12 cellular contexts compared by ENCODE assay signal in genomic region chr6:42704251-42704936, GRCh38. TPM values are rescaled to one million over a fixed set of nuclear protein-coding genes. Genes with fewer than 3 reads are reported as not detected.
DNase-seq lines count a peak whose midpoint lies in the region; ATAC-seq, FAIRE-seq and TF ChIP-seq lines count a peak whose summit lies in the region.
"Had no signal": no experiment of that assay in that cellular context is flagged by ENCODE, and none has a peak within 500 bp of the region (broad histone marks: within the 10 kb centered on the region; RNA-seq: fewer than 3 reads in every experiment).

No MANE protein-coding gene starts in this region.

- WGBS in tibial nerve, 2 donors: 42 to 52% methylated on average over 17 to 24 of the region's 24 CpGs

- TF ChIP-seq CTCF in dorsolateral prefrontal cortex (IDR thresholded peaks at IDR 0.05 in 54 of 56, conservative IDR thresholded peaks at IDR 0.05 in 2 of 56; ENCODE audit: low read depth in 1 of 56, partially characterized antibody in 56 of 56) (no peak), kidney (IDR thresholded peaks at IDR 0.05; ENCODE audit: borderline replicate concordance, extremely low read depth, insufficient read depth) (no peak), tibial nerve (IDR thresholded peaks at IDR 0.05) (no peak)

- intact Hi-C loops in dorsolateral prefrontal cortex (cut with DNase I): no loop called here
- intact Hi-C loops in kidney (cut with DNase I): no loop called here

- no peak for TF ChIP-seq EP300 in tibial nerve (IDR thresholded peaks at IDR 0.05)

- peak overlapping the region in 42 of 59 donors; percentile 9 to 68 (median 40) for H3K4me3 ChIP-seq in dorsolateral prefrontal cortex
- H3K4me3 ChIP-seq in kidney (ENCODE audit: low read length in 2 of 2): peak overlapping the region; percentile 55 to 67
- peak overlapping the region; percentile 48 to 86 (median 82) for H3K4me3 ChIP-seq in subcutaneous abdominal adipose tissue (ENCODE audit: low read depth in 1 of 5, low read length in 5 of 5)
- H3K4me3 ChIP-seq in tibial nerve: peak overlapping the region in 2 of 4 donors; percentile 11 to 12

- H3K9me3 ChIP-seq in kidney (ENCODE audit: control insufficient read depth in 1 of 2, low read length in 2 of 2) (no peaks in the 10 kb centered on the region), subcutaneous abdominal adipose tissue (ENCODE audit: control insufficient read depth in 5 of 5, low read length in 5 of 5) (no peaks in the 10 kb centered on the region), tibial nerve (no peaks in the 10 kb centered on the region)

- FAIRE-seq in kidney (lab: Jason Lieb, UNC): no peak
- FAIRE-seq: colon had no signal

- H3K36me3 ChIP-seq in kidney (ENCODE audit: control insufficient read depth in 1 of 2, insufficient read depth in 2 of 2, low read length in 2 of 2) (no peaks in the 10 kb centered on the region), subcutaneous abdominal adipose tissue (ENCODE audit: control insufficient read depth in 5 of 5, insufficient read depth in 5 of 5, low read length in 5 of 5) (no peaks in the 10 kb centered on the region), tibial nerve (no peaks in the 10 kb centered on the region)

- no peak for TF ChIP-seq POLR2A in tibial nerve (IDR thresholded peaks at IDR 0.05)

- H3K27me3 ChIP-seq in dorsolateral prefrontal cortex (no peaks in the 10 kb centered on the region), subcutaneous abdominal adipose tissue (ENCODE audit: control insufficient read depth in 5 of 5, insufficient read depth in 4 of 5, low read length in 5 of 5) (no peaks in the 10 kb centered on the region), tibial nerve (no peaks in the 10 kb centered on the region)

- no peak overlapping the region for H3K9ac ChIP-seq in kidney (ENCODE audit: low read length in 2 of 2)
- H3K9ac ChIP-seq in subcutaneous abdominal adipose tissue (ENCODE audit: low read length in 5 of 5): peak overlapping the region in 1 of 5 donors; percentile 42

- no peak for ATAC-seq in GM21528 (IDR thresholded peaks at IDR 0.05; ENCODE audit: low FRiP score, unreplicated experiment)

- peak overlapping the region in 5 of 59 donors; percentile 11 to 67 (median 28) for H3K27ac ChIP-seq in dorsolateral prefrontal cortex
- H3K27ac ChIP-seq in kidney (ENCODE audit: low read depth in 2 of 2, low read length in 2 of 2): no peak overlapping the region
- no peak overlapping the region for H3K27ac ChIP-seq in subcutaneous abdominal adipose tissue (ENCODE audit: low read depth, low read length)
- H3K27ac ChIP-seq in tibial nerve: no peak overlapping the region
- H3K27ac ChIP-seq: skin epidermis had no signal

- H3K4me1 ChIP-seq in kidney (ENCODE audit: control insufficient read depth in 1 of 2, insufficient read depth in 1 of 2, low read depth in 1 of 2, low read length in 2 of 2) (no peaks in the 10 kb centered on the region), subcutaneous abdominal adipose tissue (ENCODE audit: control insufficient read depth in 5 of 5, insufficient read depth in 5 of 5, low read length in 5 of 5) (peaks cover 0 to 17% (median 12%) of the 10 kb centered on the region in 5 donors), tibial nerve (no peaks in the 10 kb centered on the region)

- DNase-seq in NCI-H510A (lab: John Stamatoyannopoulos, UW) (peak; percentile 82), dorsolateral prefrontal cortex (peak in 5 of 10 donors; percentile 32 to 57 (median 54)), kidney (peak; percentile 77), tibial nerve (ENCODE audit: low spot score in 2 of 2) (no peak), HuH-7 (ENCODE audit: low spot score) (no peak)
- DNase-seq: Karpas-422, NCI-H748 treated with DMSO at 0.1 percent for 48 hours had no signal

RNA-seq across cellular contexts. Expression of gene PRPH2, which starts 18.0 kb away (rescaled TPM):
- total RNA-seq in dorsolateral prefrontal cortex (10 to 100 TPM in 3 of 120 experiments, 1 to 10 TPM in 117; 1.0 to 12.1 (median 4.6) TPM), kidney (1.6 TPM), tibial nerve (1 to 10 TPM in 2 of 4 donors, under 1 TPM in 1, not detected in 1; 0.22 to 1.5 (median 1.2) TPM)
- polyA plus RNA-seq in kidney (ENCODE audit: insufficient read depth, low read depth, low replicate concordance): 0.75 TPM
- total RNA-seq: T-helper 1 cell treated with Interleukin-12 subunit alpha and Interleukin-12 subunit beta and Interleukin-4 antibody, amounts not matched to agents 30 ng/mL and 1 ng/mL, for 36 hours had no signal

RNA-seq across cellular contexts. Expression of gene TBCC, which starts 41.5 kb away (rescaled TPM):
- total RNA-seq in dorsolateral prefrontal cortex (10 to 100 TPM; 12.9 to 35.3 (median 26.6) TPM), kidney (21.2 TPM), tibial nerve (10 to 100 TPM; 20.7 to 29.4 (median 25.4) TPM)
- 17.6 TPM for polyA plus RNA-seq in kidney (ENCODE audit: insufficient read depth, low read depth, low replicate concordance)

Comparison
In these comparisons a context has a peak if more than half of its experiments do, and no peak if none do; other contexts are left out.
1. DNase-seq: peak in NCI-H510A (single experiment) and kidney (single experiment); none in tibial nerve (0 of 2) and HuH-7 (single experiment).